In the genomic region with DNA sequence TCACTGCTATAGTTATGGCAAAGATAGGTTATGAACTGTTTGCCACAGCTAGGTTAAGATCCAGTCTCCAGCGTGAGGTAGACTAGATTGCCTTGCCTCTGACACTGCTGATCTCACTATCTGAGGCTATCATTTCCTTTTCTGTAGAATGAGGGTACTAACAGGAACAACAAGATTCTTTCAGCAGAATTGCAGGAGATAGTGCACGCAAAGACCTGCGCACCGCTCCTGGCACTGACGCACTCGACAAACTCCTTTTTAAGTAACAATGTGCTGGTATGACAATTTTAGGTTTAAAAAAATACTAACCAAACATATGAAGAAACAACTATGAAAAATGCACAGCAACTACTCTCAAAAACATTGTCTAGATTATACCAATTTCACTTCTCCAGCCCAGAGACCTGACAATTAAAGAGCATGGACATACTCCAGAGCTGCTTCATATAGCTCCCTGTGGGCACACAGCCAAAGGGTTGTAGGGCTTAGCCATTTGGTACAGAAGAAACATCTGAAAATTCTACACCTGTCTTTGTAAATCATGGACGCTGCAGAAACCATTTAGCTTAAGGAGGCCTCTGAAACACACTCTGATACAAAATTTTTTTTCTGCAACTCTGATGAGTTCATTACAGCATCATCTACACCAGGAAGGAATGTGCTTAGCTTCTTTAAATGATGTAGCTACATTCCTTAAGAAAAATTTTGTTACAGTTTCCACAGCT, we compare ENCODE assay signal across 21 cellular contexts. TPM values are rescaled to one million over a fixed set of nuclear protein-coding genes. Genes with fewer than 3 reads are reported as not detected.
"Had no signal": no experiment of that assay in that cellular context is flagged by ENCODE, and none has a peak within 500 bp of the region (broad histone marks: within the 10 kb centered on the region; RNA-seq: fewer than 3 reads in every experiment).

No MANE protein-coding gene starts in this region.

- H3K27ac Mint-ChIP-seq: activated CD4-positive, alpha-beta T cell treated with anti-CD3 and anti-CD28 coated beads for 36 hours; activated naive CD4-positive, alpha-beta T cell treated with anti-CD3 and anti-CD28 coated beads, Interleukin-2, amount 50 U/mL, for 72 hours; activated T-helper 1 cell treated with anti-CD3 and anti-CD28 coated beads, Interleukin-12 subunit alpha, Interleukin-12 subunit beta, Interleukin-2, Interleukin-4 antibody, amounts not matched to agents 30 ng/mL and 10 ng/mL and 1 ng/mL, durations not matched to agents 14 hours and 24 hours and 36 hours had no signal

- DNase-seq: activated CD4-positive, alpha-beta T cell treated with anti-CD3 and anti-CD28 coated beads for 36 hours; activated CD4-positive, alpha-beta T cell treated with anti-CD3 and anti-CD28 coated beads, Interleukin-2, amount 50 U/mL, for 48 hours; activated gamma-delta T cell treated with Interleukin-2 at 50 U/mL for 16 hours; adrenal gland; effector CD4-positive, alpha-beta T cell; foreskin fibroblast; midbrain; occipital lobe; retina; stimulated activated CD4-positive, alpha-beta T cell treated with anti-CD3 and anti-CD28 coated beads, Interleukin-2, amount 100 ng/mL, for 24 hours; stimulated activated naive CD8-positive, alpha-beta T cell treated with anti-CD3 and anti-CD28 coated beads, Interleukin-15, Interleukin-2, amounts not matched to agents 100 U/mL and 50 U/mL, for 24 hours; T-helper 2 cell had no signal

- H3K4me1 Mint-ChIP-seq: activated CD4-positive, alpha-beta T cell treated with anti-CD3 and anti-CD28 coated beads for 36 hours had no signal

- H3K27me3 ChIP-seq: adrenal gland, tibial nerve, vagina had no signal

- H3K4me3 ChIP-seq: adrenal gland, lung, tibial nerve, vagina had no signal

- H3K4me1 ChIP-seq: adrenal gland, tibial nerve, vagina had no signal

- H3K27ac ChIP-seq: adrenal gland, tibial nerve, vagina had no signal

- FAIRE-seq: keratinocyte, TTC549 had no signal

- H3K4me3 Mint-ChIP-seq: activated CD4-positive, alpha-beta T cell treated with anti-CD3 and anti-CD28 coated beads for 36 hours; activated T-helper 1 cell treated with anti-CD3 and anti-CD28 coated beads, Interleukin-12 subunit alpha, Interleukin-12 subunit beta, Interleukin-2, Interleukin-4 antibody, amounts not matched to agents 30 ng/mL and 10 ng/mL and 1 ng/mL, durations not matched to agents 14 hours and 24 hours and 36 hours had no signal

- H3K36me3 ChIP-seq: adrenal gland, tibial nerve, vagina had no signal

- H3K9me3 ChIP-seq: adrenal gland, vagina had no signal

- ATAC-seq: activated CD4-positive, alpha-beta T cell treated with anti-CD3 and anti-CD28 coated beads for 36 hours; activated naive CD4-positive, alpha-beta T cell treated with anti-CD3 and anti-CD28 coated beads, Interleukin-2, amount 50 U/mL, for 72 hours; esophagus mucosa; left lobe of liver; stimulated activated naive CD8-positive, alpha-beta T cell treated with anti-CD3 and anti-CD28 coated beads, Interleukin-15, Interleukin-2, amounts not matched to agents 100 U/mL and 50 U/mL, for 24 hours had no signal

- H3K36me3 Mint-ChIP-seq: activated naive CD4-positive, alpha-beta T cell treated with anti-CD3 and anti-CD28 coated beads, Interleukin-2, amount 50 U/mL, for 72 hours had no signal

RNA-seq across cellular contexts. Expression of a gene that starts 7.8 kb away (rescaled TPM):
- total RNA-seq: activated T-helper 1 cell treated with anti-CD3 and anti-CD28 coated beads, Interleukin-12 subunit alpha, Interleukin-12 subunit beta, Interleukin-2, Interleukin-4 antibody, amounts not matched to agents 30 ng/mL and 10 ng/mL and 1 ng/mL, durations not matched to agents 14 hours and 24 hours and 36 hours; left lobe of liver had no signal
